ENCODE assay signal across 12 cellular contexts in the genomic region with DNA sequence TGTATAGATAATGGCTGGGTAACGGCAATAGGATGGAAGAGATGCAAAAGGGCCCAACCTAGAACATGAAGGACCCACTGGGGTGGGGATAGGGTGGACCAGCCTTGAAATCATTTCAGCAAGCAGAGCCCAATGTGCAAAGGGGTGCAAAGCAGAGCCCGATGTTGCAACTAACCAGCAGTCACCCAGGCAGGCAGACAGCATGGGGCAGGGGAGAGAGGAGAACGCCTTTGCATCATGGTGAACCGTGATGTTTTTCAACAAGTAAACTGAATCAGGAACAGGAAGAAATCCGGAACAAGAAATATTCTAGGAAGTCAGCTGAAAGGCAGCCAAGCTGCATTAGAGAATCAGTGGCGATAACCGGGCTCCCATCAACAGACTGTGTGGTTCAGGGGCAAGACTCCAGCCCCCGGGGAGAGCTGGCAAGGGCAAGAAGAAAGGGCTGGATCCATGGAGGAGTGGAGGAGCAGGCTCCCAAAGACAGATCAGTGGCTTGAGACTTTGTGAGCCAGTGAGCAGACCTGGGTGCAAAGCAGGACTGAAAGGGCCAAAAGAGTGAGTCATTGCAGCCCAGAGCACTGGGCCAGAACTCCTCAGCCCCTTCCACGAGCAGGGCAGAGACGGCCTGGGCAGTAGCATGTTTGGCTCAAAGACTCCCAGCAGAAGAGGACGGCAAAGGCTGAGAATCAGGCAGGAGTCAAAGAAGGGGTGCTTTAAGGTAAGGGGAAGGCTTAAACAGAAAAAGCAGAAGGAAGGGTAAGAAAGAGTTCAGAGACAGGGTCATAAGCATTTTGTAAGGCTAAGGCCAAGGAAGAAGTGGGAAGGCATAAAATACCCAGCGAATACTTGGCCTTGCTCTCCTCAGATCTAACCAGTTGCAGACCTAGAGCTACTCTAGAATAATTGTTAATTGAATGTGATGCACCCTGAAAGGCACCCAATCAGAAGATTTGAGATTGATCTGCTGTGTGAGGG.
DNase-seq lines count a peak whose midpoint lies in the region; ATAC-seq and TF ChIP-seq lines count a peak whose summit lies in the region.
"Had no signal": no experiment of that assay in that cellular context is flagged by ENCODE, and none has a peak within 500 bp of the region (broad histone marks: within the 10 kb centered on the region; RNA-seq: fewer than 3 reads in every experiment).

No MANE protein-coding gene starts in this region.

- H3K9me3 Mint-ChIP-seq in GM23338: no peaks in the 10 kb centered on the region; the same call in 2 of the 3 replicates
- H3K9me3 Mint-ChIP-seq in activated T-cell treated with anti-CD3 and anti-CD28 coated beads, Interleukin-2, amount 50 U/mL, for 72 hours: no peaks in the 10 kb centered on the region

- peak overlapping the region; percentile 63; the same call in 1 of the 2 replicates for H2AFZ ChIP-seq in GM23338

- H3F3A ChIP-seq in GM23338 (replicated peaks; ENCODE audit: low read depth): no peaks in the 10 kb centered on the region

- DNase-seq in GM23338 (ENCODE audit: low spot score) (no peak), astrocyte of the hippocampus (ENCODE audit: low read depth, low spot score) (peak; percentile 44), iris pigment epithelial cell (ENCODE audit: low read depth) (peak; percentile 10), germinal center (ENCODE audit: low spot score) (no peak), NCI-H2171 treated with DMSO at 0.1 percent for 48 hours (lab: John Stamatoyannopoulos, UW) (no peak)
- DNase-seq in activated T-cell treated with anti-CD3 and anti-CD28 coated beads, Interleukin-2, amount 50 U/mL, for 72 hours: no peak
- no peak for DNase-seq in stimulated activated naive CD4-positive, alpha-beta T cell treated with Interleukin-2 at 50 U/mL for 16 hours (lab: John Stamatoyannopoulos, UW)
- DNase-seq: brain microvascular endothelial cell, Peyer's patch had no signal

- peaks cover 4% of the 10 kb centered on the region; the same call in 2 of the 3 replicates for H3K4me1 Mint-ChIP-seq in GM23338
- H3K4me1 Mint-ChIP-seq in activated T-cell treated with anti-CD3 and anti-CD28 coated beads, Interleukin-2, amount 50 U/mL, for 72 hours (ENCODE audit: low read depth): no peaks in the 10 kb centered on the region

- ATAC-seq in GM23338: no peak
- ATAC-seq in activated T-cell treated with anti-CD3 and anti-CD28 coated beads, Interleukin-2, amount 50 U/mL, for 72 hours (replicated peaks in 1 of 2): no peak
- ATAC-seq: HCT116 had no signal

- peaks cover 4% of the 10 kb centered on the region; the same call in 1 of the 2 replicates for H3K4me1 ChIP-seq in GM23338 (ENCODE audit: insufficient read depth)
- H3K4me1 ChIP-seq: Peyer's patch, prostate gland had no signal

- H3K27ac ChIP-seq in GM23338 (ENCODE audit: low read depth): no peak overlapping the region
- peak overlapping the region in 14 of 21 experiments; percentile 2 to 76 (median 56) for H3K27ac ChIP-seq in skin epidermis
- H3K27ac ChIP-seq: brain microvascular endothelial cell had no signal

- no peaks in the 10 kb centered on the region for H3K79me2 ChIP-seq in GM23338 (replicated peaks; ENCODE audit: insufficient read depth)

- no peak overlapping the region for H3K4me3 Mint-ChIP-seq in GM23338
- no peak overlapping the region for H3K4me3 Mint-ChIP-seq in activated T-cell treated with anti-CD3 and anti-CD28 coated beads, Interleukin-2, amount 50 U/mL, for 72 hours

- H3K36me3 ChIP-seq in GM23338 (ENCODE audit: insufficient read depth): no peaks in the 10 kb centered on the region
- H3K36me3 ChIP-seq: brain microvascular endothelial cell, Peyer's patch, prostate gland had no signal

- no peak overlapping the region for H3K4me3 ChIP-seq in GM23338
- H3K4me3 ChIP-seq in skin epidermis: no peak overlapping the region
- H3K4me3 ChIP-seq: Peyer's patch, prostate gland had no signal

- no peak for TF ChIP-seq CTCF in GM23338 (conservative IDR thresholded peaks at IDR 0.05; ENCODE audit: low read depth in 2 of 2)

- H3K27me3 Mint-ChIP-seq in GM23338 (ENCODE audit: insufficient read depth, low read depth, poor library complexity): peaks cover 4% of the 10 kb centered on the region
- peaks cover 28% of the 10 kb centered on the region for H3K27me3 Mint-ChIP-seq in activated T-cell treated with anti-CD3 and anti-CD28 coated beads, Interleukin-2, amount 50 U/mL, for 72 hours (ENCODE audit: low read depth)

- no peak overlapping the region for H3K4me2 ChIP-seq in GM23338

- H3K9me2 ChIP-seq in GM23338 (ENCODE audit: insufficient read depth): peaks cover 4% of the 10 kb centered on the region; the same call in 1 of the 2 replicates

- no peaks in the 10 kb centered on the region for H4K20me1 ChIP-seq in GM23338 (replicated peaks; ENCODE audit: insufficient read depth)

- H3K27me3 ChIP-seq in GM23338 (ENCODE audit: insufficient read depth): no peaks in the 10 kb centered on the region
- H3K27me3 ChIP-seq: brain microvascular endothelial cell, Peyer's patch had no signal

- peak overlapping the region; percentile 66 for H3K27ac Mint-ChIP-seq in GM23338
- no peak overlapping the region for H3K27ac Mint-ChIP-seq in activated T-cell treated with anti-CD3 and anti-CD28 coated beads, Interleukin-2, amount 50 U/mL, for 72 hours

- no peaks in the 10 kb centered on the region for H3K36me3 Mint-ChIP-seq in GM23338 (ENCODE audit: low read depth)
- no peaks in the 10 kb centered on the region for H3K36me3 Mint-ChIP-seq in activated T-cell treated with anti-CD3 and anti-CD28 coated beads, Interleukin-2, amount 50 U/mL, for 72 hours (ENCODE audit: insufficient read depth in 2 of 2)

TF ChIP-seq in GM23338, 12 proteins besides CTCF, POLR2A, EP300 and RAD21:
- TF ChIP-seq POLR2AphosphoS5 (IDR thresholded peaks at IDR 0.05; ENCODE audit: low read depth) (no peak), ZNF331 (CRISPR knock-in tag; IDR thresholded peaks at IDR 0.05; ENCODE audit: low read depth) (no peak), EZH2 (IDR thresholded peaks at IDR 0.05; ENCODE audit: low read depth, unreplicated experiment) (no peak)

Comparison
In these comparisons a context has a peak if more than half of its experiments do, and no peak if none do; other contexts are left out.
1. DNase-seq: peak in astrocyte of the hippocampus (single experiment) and iris pigment epithelial cell (single experiment); none in GM23338 (single experiment), activated T-cell treated with anti-CD3 and anti-CD28 coated beads, Interleukin-2, amount 50 U/mL, for 72 hours (0 of 2), germinal center (single experiment), NCI-H2171 treated with DMSO at 0.1 percent for 48 hours (single experiment) and stimulated activated naive CD4-positive, alpha-beta T cell treated with Interleukin-2 at 50 U/mL for 16 hours (single experiment).